Comparison of ENCODE assay signal across 19 cellular contexts in the genomic region with DNA sequence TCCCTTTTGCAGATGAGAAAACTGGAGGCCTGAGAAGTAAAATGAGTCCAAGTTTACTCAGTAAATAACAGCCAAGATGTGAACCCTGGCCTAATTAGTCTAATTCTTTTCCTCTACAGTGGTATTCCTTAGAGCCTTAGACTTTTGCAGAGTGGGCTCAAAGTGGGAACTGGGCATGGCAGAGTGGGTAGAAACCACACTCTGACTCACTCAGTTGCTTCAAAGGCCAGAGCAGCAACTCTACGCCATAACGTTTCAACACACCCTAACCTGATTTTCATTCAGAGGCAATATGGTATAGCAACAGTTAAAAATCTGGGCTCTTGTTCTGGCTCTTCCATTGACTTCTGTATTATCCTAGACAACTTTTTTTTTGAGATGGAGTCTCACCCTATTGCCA. TPM values are rescaled to one million over a fixed set of nuclear protein-coding genes. Genes with fewer than 3 reads are reported as not detected.
"Had no signal": no experiment of that assay in that cellular context is flagged by ENCODE, and none has a peak within 500 bp of the region (broad histone marks: within the 10 kb centered on the region; RNA-seq: fewer than 3 reads in every experiment).

No MANE protein-coding gene starts in this region.

- H3K27me3 ChIP-seq: heart left ventricle, stomach had no signal

- DNase-seq: cortex of kidney; effector memory CD4-positive, alpha-beta T cell; heart left ventricle; hippocampal formation; left colon; left ventricle myocardium superior; mesendoderm; naive B cell; small intestine; stimulated activated CD4-positive, alpha-beta T cell treated with anti-CD3 and anti-CD28 coated beads, Interleukin-12 subunit alpha, Interleukin-12 subunit beta, amount 100 ng/mL, for 4 hours; stimulated activated naive CD4-positive, alpha-beta T cell; stomach; trophoblast cell had no signal

- H3K27ac ChIP-seq: heart left ventricle, stomach had no signal

- H3K4me3 ChIP-seq: heart left ventricle, stomach had no signal

- ATAC-seq: esophagus mucosa, heart left ventricle, left colon, left ventricle myocardium superior had no signal

- H3K9me3 ChIP-seq: heart left ventricle, stomach had no signal

RNA-seq across cellular contexts. Expression of gene THRSP, which starts 2.8 kb away (rescaled TPM):
- total RNA-seq: esophagus mucosa, frontal cortex, glomerular endothelial cell, kidney epithelial cell, lung microvascular endothelial cell, pulmonary artery endothelial cell had no signal

RNA-seq across cellular contexts. Expression of gene KCTD14, which starts 43.4 kb away (rescaled TPM):
- total RNA-seq: lung microvascular endothelial cell had no signal
